9 cellular contexts compared by ENCODE assay signal in the genomic region with DNA sequence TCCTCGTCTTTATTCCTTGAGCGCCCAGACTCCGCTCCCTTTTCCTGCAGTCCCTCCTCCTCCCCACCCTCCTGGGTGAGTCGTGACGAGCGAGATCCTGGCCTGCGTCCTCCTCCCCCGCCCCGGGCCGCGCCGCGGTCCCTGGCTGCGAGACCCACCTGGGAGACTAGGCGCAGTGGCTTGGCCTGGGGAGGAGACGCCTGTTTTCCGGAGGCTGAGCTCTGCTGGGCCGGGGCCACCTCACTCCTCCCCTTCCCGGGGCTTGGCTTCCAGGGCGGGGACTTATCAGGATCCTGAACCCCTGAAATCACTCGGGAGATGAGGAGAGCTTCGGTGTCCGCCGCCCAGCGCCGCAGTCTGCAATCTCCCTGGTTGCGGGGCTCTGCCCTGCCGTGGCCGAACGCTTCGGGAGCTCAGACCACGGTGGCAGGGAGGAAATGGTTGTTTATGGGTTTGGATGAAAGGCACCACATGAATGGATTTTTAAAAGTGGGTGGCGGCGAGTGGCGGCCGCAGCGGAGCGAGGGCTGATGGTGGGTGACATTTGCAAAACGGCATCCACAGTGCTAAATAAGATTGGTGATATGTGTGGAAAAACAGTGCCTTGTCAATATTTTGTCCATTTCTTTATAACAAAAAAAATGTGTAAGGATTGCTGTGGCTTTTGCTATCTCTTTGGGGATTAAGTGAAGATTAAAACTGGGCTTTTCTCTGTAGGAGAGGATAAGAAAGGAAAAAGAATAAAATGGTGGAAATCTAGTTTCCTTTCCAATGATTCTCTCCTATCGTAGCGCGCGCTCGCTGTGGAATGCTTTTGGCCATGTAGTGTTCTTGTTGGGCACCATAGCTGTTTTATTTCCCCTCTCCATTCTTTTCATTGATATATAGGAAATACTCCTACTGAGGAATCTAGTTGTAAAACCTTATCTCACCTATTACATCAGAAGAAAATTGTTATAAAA. TPM values are rescaled to one million over a fixed set of nuclear protein-coding genes. Genes with fewer than 3 reads are reported as not detected.
DNase-seq lines count a peak whose midpoint lies in the region; ATAC-seq and TF ChIP-seq lines count a peak whose summit lies in the region.
"Had no signal": no experiment of that assay in that cellular context is flagged by ENCODE, and none has a peak within 500 bp of the region (broad histone marks: within the 10 kb centered on the region; RNA-seq: fewer than 3 reads in every experiment).

No MANE protein-coding gene starts in this region.

- H3K9me3 ChIP-seq in SJCRH30 (replicated peaks) = no peaks in the 10 kb centered on the region
- no peaks in the 10 kb centered on the region for H3K9me3 ChIP-seq in cardiac muscle cell (ENCODE audit: low read depth)
- H3K9me3 ChIP-seq in ovary = no peaks in the 10 kb centered on the region
- H3K9me3 ChIP-seq: neutrophil had no signal

- POLR2A ChIA-PET in activated naive CD8-positive, alpha-beta T cell treated with anti-CD3 and anti-CD28 coated beads, Interleukin-2, amount 10 ng/mL, durations not matched to agents 7 days and 5 days (lab: Charles Lee) = interaction anchor here (0.8 to 1.6 kb wide), 4 partner anchors 17 to 163 kb away, joined by 3 to 7 read pairs (median 4); a partner anchor contains a TSS

- TF ChIP-seq POLR2A in ovary (IDR thresholded peaks at IDR 0.05) = peak; percentile 47

- no peaks in the 10 kb centered on the region for H3K9me3 Mint-ChIP-seq in activated naive CD8-positive, alpha-beta T cell treated with anti-CD3 and anti-CD28 coated beads, Interleukin-2, amount 10 ng/mL, durations not matched to agents 7 days and 5 days

- WGBS in ovary, 3 donors = 8 to 10% (median 9%) methylated on average over 44 of the region's 44 CpGs

- peak; percentile 23 for ATAC-seq in activated naive CD8-positive, alpha-beta T cell treated with anti-CD3 and anti-CD28 coated beads, Interleukin-2, amount 10 ng/mL, durations not matched to agents 7 days and 5 days (ENCODE audit: low read depth)

- H3K4me3 ChIP-seq in SJCRH30 = peak overlapping the region; percentile 55
- peak overlapping the region; percentile 63 for H3K4me3 ChIP-seq in cardiac muscle cell
- peak overlapping the region; percentile 71 for H3K4me3 ChIP-seq in ovary

- H3K36me3 ChIP-seq in SJCRH30 (no peaks in the 10 kb centered on the region), cardiac muscle cell (no peaks in the 10 kb centered on the region), ovary (no peaks in the 10 kb centered on the region)
- H3K36me3 ChIP-seq: neutrophil had no signal

- no peaks in the 10 kb centered on the region for H3K36me3 Mint-ChIP-seq in activated naive CD8-positive, alpha-beta T cell treated with anti-CD3 and anti-CD28 coated beads, Interleukin-2, amount 10 ng/mL, durations not matched to agents 7 days and 5 days

- DNase-seq in NCI-H1436 (lab: John Stamatoyannopoulos, UW) (peak; percentile 37), NCI-H1436 treated with DMSO at 0.1 percent for 48 hours (lab: John Stamatoyannopoulos, UW) (no peak), SJCRH30 (peak; percentile 58 to 69), cardiac muscle cell (ENCODE audit: low read depth in 1 of 2, low spot score in 1 of 2) (peak; percentile 52 to 57), ovary (peak; percentile 64 to 77 (median 75)), GF-D8 (lab: John Stamatoyannopoulos, UW) (no peak), NAMALWA (ENCODE audit: low spot score) (no peak)
- peak; percentile 72 for DNase-seq in activated naive CD8-positive, alpha-beta T cell treated with anti-CD3 and anti-CD28 coated beads, Interleukin-2, amount 10 ng/mL, durations not matched to agents 7 days and 5 days

- peak overlapping the region; percentile 67 for H3K27ac Mint-ChIP-seq in activated naive CD8-positive, alpha-beta T cell treated with anti-CD3 and anti-CD28 coated beads, Interleukin-2, amount 10 ng/mL, durations not matched to agents 7 days and 5 days

- TF ChIP-seq CTCF in cardiac muscle cell (IDR thresholded peaks at IDR 0.05; ENCODE audit: low read depth, low read length) (no peak), ovary (IDR thresholded peaks at IDR 0.05) (no peak)

- H3K27ac ChIP-seq in SJCRH30 (no peak overlapping the region), cardiac muscle cell (no peak overlapping the region), ovary (peak overlapping the region; percentile 54 to 58)
- H3K27ac ChIP-seq: neutrophil had no signal

- H3K27me3 Mint-ChIP-seq in activated naive CD8-positive, alpha-beta T cell treated with anti-CD3 and anti-CD28 coated beads, Interleukin-2, amount 10 ng/mL, durations not matched to agents 7 days and 5 days = peaks cover 48% of the 10 kb centered on the region

- no peak for TF ChIP-seq EP300 in ovary (IDR thresholded peaks at IDR 0.05)

- intact Hi-C loops in ovary (cut with DNase I) = loop anchor here in 1 of 4 donors (5.0 kb wide), 1 partner anchor 1769 kb away; no protein-coding TSS in a partner anchor

- H3K4me1 ChIP-seq in SJCRH30 = peaks cover 12% of the 10 kb centered on the region; the same call in 1 of the 2 replicates
- peaks cover 9% of the 10 kb centered on the region for H3K4me1 ChIP-seq in cardiac muscle cell (ENCODE audit: low read depth)
- peaks cover 7% of the 10 kb centered on the region for H3K4me1 ChIP-seq in ovary (ENCODE audit: insufficient read depth)

- H3K27me3 ChIP-seq in SJCRH30 (peaks cover 12% of the 10 kb centered on the region), cardiac muscle cell (peaks cover 26% of the 10 kb centered on the region), ovary (no peaks in the 10 kb centered on the region)

- H3K4me3 Mint-ChIP-seq in activated naive CD8-positive, alpha-beta T cell treated with anti-CD3 and anti-CD28 coated beads, Interleukin-2, amount 10 ng/mL, durations not matched to agents 7 days and 5 days = peak overlapping the region; percentile 85

- H3K4me1 Mint-ChIP-seq in activated naive CD8-positive, alpha-beta T cell treated with anti-CD3 and anti-CD28 coated beads, Interleukin-2, amount 10 ng/mL, durations not matched to agents 7 days and 5 days = peaks cover 22% of the 10 kb centered on the region

RNA-seq across cellular contexts. Expression of a gene that starts 1.2 kb away (rescaled TPM):
- 3.6 and 5.2 TPM in 2 replicates for total RNA-seq in SJCRH30 (2014; rRNA removed; shearing (Covaris generic))
- total RNA-seq in activated naive CD8-positive, alpha-beta T cell treated with anti-CD3 and anti-CD28 coated beads, Interleukin-2, amount 10 ng/mL, durations not matched to agents 7 days and 5 days = 10 to 100 TPM; 19.8 to 21.7 TPM
- total RNA-seq in cardiac muscle cell (19.8 and 95.5 TPM in 2 replicates), ovary (100 to 1,000 TPM in 1 of 7 donors, 10 to 100 TPM in 6; 46.8 to 102 (median 75.7) TPM)
- polyA plus RNA-seq in cardiac muscle cell (26.0 and 27.0 TPM in 2 replicates), ovary (10 to 100 TPM; 18.8 to 84.2 TPM)

Comparison
In these comparisons a context has a peak if more than half of its experiments do, and no peak if none do; other contexts are left out.
1. DNase-seq: peak in NCI-H1436 (single experiment), SJCRH30 (2 of 2), activated naive CD8-positive, alpha-beta T cell treated with anti-CD3 and anti-CD28 coated beads, Interleukin-2, amount 10 ng/mL, durations not matched to agents 7 days and 5 days (single experiment), cardiac muscle cell (2 of 2) and ovary (5 of 5); none in NCI-H1436 treated with DMSO at 0.1 percent for 48 hours (single experiment), GF-D8 (single experiment) and NAMALWA (single experiment).
2. H3K27ac ChIP-seq: peak in ovary (2 of 2); none in SJCRH30 (single experiment) and cardiac muscle cell (single experiment).
3. Peak in every context shown above with its lines, with median percentiles within 50 percentile points of each other: H3K4me3 ChIP-seq.